In the genomic region with DNA sequence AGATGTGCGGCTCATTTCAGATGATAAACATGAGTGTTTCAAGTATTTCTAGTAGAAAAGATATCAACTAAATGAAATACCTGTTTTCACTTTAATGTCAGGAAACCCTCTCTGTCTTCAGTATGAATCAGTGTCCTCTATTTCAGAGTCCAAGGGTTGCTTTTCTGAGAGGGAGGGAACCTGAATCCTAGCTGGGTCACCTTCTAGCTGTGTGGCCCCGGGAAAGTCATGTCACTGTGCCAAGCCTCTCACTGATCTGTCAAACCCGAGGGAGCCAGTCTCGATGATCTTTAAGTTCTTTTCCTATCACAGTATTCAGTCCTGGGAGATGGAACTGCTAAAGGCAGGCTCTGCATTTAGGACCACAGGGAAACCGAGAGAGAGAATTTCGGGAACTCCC, we compare ENCODE assay signal across 27 cellular contexts.
"Had no signal": no experiment of that assay in that cellular context is flagged by ENCODE, and none has a peak within 500 bp of the region (broad histone marks: within the 10 kb centered on the region; RNA-seq: fewer than 3 reads in every experiment).

No MANE protein-coding gene starts in this region.

- H3K4me1 ChIP-seq: colonic mucosa, esophagus squamous epithelium, gastrocnemius medialis, heart left ventricle, left lung, lower lobe of right lung had no signal

- H3K27ac Mint-ChIP-seq: dendritic cell treated with granulocyte-macrophage colony-stimulating factor and Interleukin-4, amounts not matched to agents 40 ng/mL and 50 ng/mL, for 4 days; effector memory CD8-positive, alpha-beta T cell; endodermal cell; immature natural killer cell had no signal

- H3K36me3 ChIP-seq: colonic mucosa, esophagus squamous epithelium, gastrocnemius medialis, heart left ventricle, left lung, lower lobe of right lung had no signal

- H3K36me3 Mint-ChIP-seq: immature natural killer cell had no signal

- H3K27ac ChIP-seq: colonic mucosa, epithelial cell of prostate, esophagus squamous epithelium, gastrocnemius medialis, heart left ventricle, hepatocyte, left lung, lower lobe of right lung had no signal

- H3K27me3 ChIP-seq: colonic mucosa, esophagus squamous epithelium, gastrocnemius medialis, heart left ventricle, hepatocyte, left lung had no signal

- H3K4me2 ChIP-seq: hepatocyte had no signal

- H3K4me1 Mint-ChIP-seq: immature natural killer cell had no signal

- H3K9me3 Mint-ChIP-seq: dendritic cell treated with granulocyte-macrophage colony-stimulating factor and Interleukin-4, amounts not matched to agents 40 ng/mL and 50 ng/mL, for 4 days; endodermal cell; immature natural killer cell had no signal

- H3K9me3 ChIP-seq: colonic mucosa, esophagus squamous epithelium, gastrocnemius medialis, heart left ventricle, left lung, lower lobe of right lung had no signal

- H3K27me3 Mint-ChIP-seq: dendritic cell treated with granulocyte-macrophage colony-stimulating factor and Interleukin-4, amounts not matched to agents 40 ng/mL and 50 ng/mL, for 4 days had no signal

- DNase-seq: cerebellar nuclear complex; colonic mucosa; cortex of kidney; effector CD8-positive, alpha-beta T cell; effector memory CD8-positive, alpha-beta T cell; endodermal cell; erythroblast; esophagus squamous epithelium; foreskin fibroblast; foreskin melanocyte; gastrocnemius medialis; glutamatergic neuron; heart left ventricle; hypothalamus; immature natural killer cell; islet precursor cell; kidney; kidney glomerular epithelial cell; left lung; left ventricle myocardium superior; lower lobe of right lung; mesenchymal stem cell; midbrain had no signal

- ATAC-seq: effector memory CD8-positive, alpha-beta T cell; esophagus mucosa; gastrocnemius medialis; heart left ventricle; left lung; left ventricle myocardium superior; lower lobe of right lung had no signal

- H3K4me3 ChIP-seq: colonic mucosa, esophagus squamous epithelium, gastrocnemius medialis, heart left ventricle, hepatocyte, left lung, lower lobe of right lung had no signal

- H3K4me3 Mint-ChIP-seq: dendritic cell treated with granulocyte-macrophage colony-stimulating factor and Interleukin-4, amounts not matched to agents 40 ng/mL and 50 ng/mL, for 4 days; effector memory CD8-positive, alpha-beta T cell; endodermal cell; immature natural killer cell had no signal

- H3K79me2 ChIP-seq: hepatocyte had no signal
